8 cellular contexts compared by ENCODE assay signal in the genomic region with DNA sequence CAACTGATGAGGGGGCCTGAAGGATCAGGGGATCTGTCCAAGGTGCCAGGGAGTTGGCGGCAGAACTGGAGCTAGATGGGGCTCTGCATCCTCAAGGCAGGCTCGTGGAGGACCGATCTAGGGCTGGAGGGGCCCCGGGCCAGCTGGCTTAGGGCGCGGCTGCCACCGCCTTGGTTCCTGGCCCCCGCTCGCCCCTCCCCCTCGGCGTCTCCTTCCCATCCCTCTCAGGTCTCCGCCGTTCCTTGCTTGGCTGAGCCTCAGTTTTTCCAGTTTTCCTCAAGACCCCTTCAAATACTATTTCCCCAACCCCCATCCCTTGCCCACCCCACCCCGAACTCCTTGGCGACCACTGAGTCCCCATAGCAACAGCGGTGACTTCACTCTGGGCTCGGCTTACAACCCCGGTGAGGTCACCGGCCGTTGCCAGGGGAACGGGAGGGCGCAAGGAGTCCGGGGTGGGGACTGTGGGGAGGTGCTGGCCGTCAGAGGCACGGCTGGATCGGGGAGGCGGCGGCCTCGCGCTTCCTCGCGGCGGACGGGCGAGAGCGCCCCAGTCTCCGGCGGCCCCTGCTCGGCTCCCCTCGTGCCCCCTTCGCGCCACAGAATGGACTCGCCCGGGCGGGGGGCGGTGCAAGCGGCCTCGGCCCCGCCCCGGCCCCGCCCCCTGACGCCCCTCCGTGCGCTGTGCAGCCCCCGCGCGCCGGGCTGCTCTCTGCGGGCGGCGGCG. TPM values are rescaled to one million over a fixed set of nuclear protein-coding genes. Genes with fewer than 3 reads are reported as not detected.
A peak's percentile ranks its signal among the peaks of the same experiment; 100 is the strongest.
DNase-seq lines count a peak whose midpoint lies in the region; ATAC-seq, FAIRE-seq and TF ChIP-seq lines count a peak whose summit lies in the region.

No MANE protein-coding gene starts in this region.

- TF ChIP-seq CTCF in astrocyte (IDR thresholded peaks at IDR 0.05; ENCODE audit: insufficient read depth, low read depth, low read length) (no peak), upper lobe of right lung (IDR thresholded peaks at IDR 0.05) (no peak)

- no peaks in the 10 kb centered on the region for H3K36me3 Mint-ChIP-seq in CD4-positive, CD25-positive, alpha-beta regulatory T cell
- peaks cover 5% of the 10 kb centered on the region for H3K36me3 Mint-ChIP-seq in astrocyte (ENCODE audit: low read depth, unreplicated experiment)

- no peaks in the 10 kb centered on the region for H3K36me3 ChIP-seq in CD4-positive, CD25-positive, alpha-beta regulatory T cell (ENCODE audit: control insufficient read depth, insufficient read depth, low read length)
- H3K36me3 ChIP-seq in astrocyte (ENCODE audit: insufficient read depth, low read length) = no peaks in the 10 kb centered on the region
- no peaks in the 10 kb centered on the region for H3K36me3 ChIP-seq in upper lobe of right lung

- H3K4me1 Mint-ChIP-seq in CD4-positive, CD25-positive, alpha-beta regulatory T cell = peaks cover 0 to 17% (median 1%) of the 10 kb centered on the region in 4 donors
- peaks cover 6% of the 10 kb centered on the region for H3K4me1 Mint-ChIP-seq in astrocyte (ENCODE audit: low read depth, unreplicated experiment)

- intact Hi-C loops in right cardiac atrium (cut with DNase I) (no loop called here), posterior vena cava (cut with DNase I) (loop anchor here in 1 of 2 donors (5.0 kb wide), 1 partner anchor 92 kb away; the partner anchor contains the start of gene SLC35C1), upper lobe of right lung (cut with DNase I) (no loop called here)

- no peak for FAIRE-seq in astrocyte (lab: Jason Lieb, UNC)

- peak overlapping the region; percentile 89 for H3K4me2 ChIP-seq in astrocyte (ENCODE audit: low read length)

- DNase-seq in CD4-positive, CD25-positive, alpha-beta regulatory T cell = peak; percentile 37 to 62 (median 49)
- DNase-seq in NCI-H1105 (lab: John Stamatoyannopoulos, UW) (peak; percentile 95), T-helper 1 cell (peak in 3 of 5 donors; percentile 47 to 48 (median 48)), astrocyte (ENCODE audit: low read depth) (peak; percentile 76), right cardiac atrium (peak; percentile 92 to 96 (median 94)), posterior vena cava (ENCODE audit: low spot score) (peak; percentile 96), upper lobe of right lung (peak; percentile 91)

- WGBS in right cardiac atrium = under 1% methylated on average over 62 of the region's 62 CpGs

- H2AFZ ChIP-seq in astrocyte (ENCODE audit: low read depth, low read length) = peak overlapping the region; percentile 83

- no peaks in the 10 kb centered on the region for H3K79me2 ChIP-seq in astrocyte (ENCODE audit: insufficient read depth, low read length)

- ATAC-seq in CD4-positive, CD25-positive, alpha-beta regulatory T cell (ENCODE audit: low read depth in 2 of 2) = peak; percentile 44 to 55
- ATAC-seq in GM21723 (IDR thresholded peaks at IDR 0.05; ENCODE audit: unreplicated experiment) (peak; percentile 75), right cardiac atrium (peak; percentile 85 to 90), upper lobe of right lung (peak; percentile 81)

- peaks cover 65% of the 10 kb centered on the region for H3K27me3 Mint-ChIP-seq in CD4-positive, CD25-positive, alpha-beta regulatory T cell
- peaks cover 10% of the 10 kb centered on the region for H3K27me3 Mint-ChIP-seq in astrocyte (ENCODE audit: low read depth, unreplicated experiment)

- H3K4me3 Mint-ChIP-seq in CD4-positive, CD25-positive, alpha-beta regulatory T cell = peak overlapping the region in 3 of 4 donors; percentile 62 to 77 (median 70)
- peak overlapping the region; percentile 75 for H3K4me3 Mint-ChIP-seq in astrocyte (ENCODE audit: unreplicated experiment)

- peak overlapping the region; percentile 87 for H3K9ac ChIP-seq in astrocyte (ENCODE audit: low read length)

- peaks cover 14% of the 10 kb centered on the region for H4K20me1 ChIP-seq in astrocyte (ENCODE audit: insufficient read depth, low read length)

- no peaks in the 10 kb centered on the region for H3K9me3 ChIP-seq in CD4-positive, CD25-positive, alpha-beta regulatory T cell (ENCODE audit: control insufficient read depth in 2 of 2, low read length in 2 of 2)
- H3K9me3 ChIP-seq in astrocyte (ENCODE audit: insufficient read depth, low read depth, low read length) = no peaks in the 10 kb centered on the region
- H3K9me3 ChIP-seq in right cardiac atrium (ENCODE audit: control insufficient read depth, low read length) = no peaks in the 10 kb centered on the region
- no peaks in the 10 kb centered on the region for H3K9me3 ChIP-seq in upper lobe of right lung

- H3K27ac Mint-ChIP-seq in CD4-positive, CD25-positive, alpha-beta regulatory T cell = no peak overlapping the region
- peak overlapping the region; percentile 53 for H3K27ac Mint-ChIP-seq in astrocyte (ENCODE audit: unreplicated experiment)

- H3K4me1 ChIP-seq in CD4-positive, CD25-positive, alpha-beta regulatory T cell (ENCODE audit: control insufficient read depth, insufficient read depth, low read length, poor library complexity, severe bottlenecking) = peaks cover 16% of the 10 kb centered on the region
- H3K4me1 ChIP-seq in astrocyte (ENCODE audit: insufficient read depth, low read length) = peaks cover 18% of the 10 kb centered on the region
- peaks cover 7% of the 10 kb centered on the region for H3K4me1 ChIP-seq in right cardiac atrium (ENCODE audit: control insufficient read depth, insufficient read depth, low read length)
- H3K4me1 ChIP-seq in upper lobe of right lung = peaks cover 12% of the 10 kb centered on the region

- peaks cover 15% of the 10 kb centered on the region for H3K27me3 ChIP-seq in CD4-positive, CD25-positive, alpha-beta regulatory T cell (ENCODE audit: control insufficient read depth, insufficient read depth, low read length)
- no peaks in the 10 kb centered on the region for H3K27me3 ChIP-seq in astrocyte (ENCODE audit: insufficient read depth, low read length)
- H3K27me3 ChIP-seq in right cardiac atrium (ENCODE audit: control insufficient read depth, insufficient read depth) = no peaks in the 10 kb centered on the region
- no peaks in the 10 kb centered on the region for H3K27me3 ChIP-seq in upper lobe of right lung

- H3K4me3 ChIP-seq in CD4-positive, CD25-positive, alpha-beta regulatory T cell (ENCODE audit: low read depth, low read length) = no peak overlapping the region
- H3K4me3 ChIP-seq in astrocyte (ENCODE audit: insufficient read depth, low read depth, low read length) (peak overlapping the region; percentile 70), right cardiac atrium (ENCODE audit: low read length) (peak overlapping the region; percentile 54), upper lobe of right lung (peak overlapping the region; percentile 58)

- H3K9me3 Mint-ChIP-seq in CD4-positive, CD25-positive, alpha-beta regulatory T cell = peaks cover 0 to 5% (median 0%) of the 10 kb centered on the region in 7 donors
- H3K9me3 Mint-ChIP-seq in astrocyte (ENCODE audit: unreplicated experiment) = peaks cover 2% of the 10 kb centered on the region

- H3K27ac ChIP-seq in CD4-positive, CD25-positive, alpha-beta regulatory T cell (ENCODE audit: insufficient read depth, low read length, poor library complexity, severe bottlenecking) = no peak overlapping the region
- H3K27ac ChIP-seq in astrocyte (ENCODE audit: low read depth, low read length) = peak overlapping the region; percentile 88
- H3K27ac ChIP-seq in right cardiac atrium (ENCODE audit: low read length) = no peak overlapping the region
- no peak overlapping the region for H3K27ac ChIP-seq in upper lobe of right lung

RNA-seq across cellular contexts. Expression of gene FREY1, which starts 7.5 kb away (rescaled TPM):
- 1.8 TPM for total RNA-seq in CD4-positive, CD25-positive, alpha-beta regulatory T cell
- not detected for polyA plus RNA-seq in CD4-positive, CD25-positive, alpha-beta regulatory T cell
- 0.79 and 1.5 TPM in 2 replicates for total RNA-seq in astrocyte
- under 1 TPM in 3 of 4 donors, not detected in 1; 0.42 to 0.68 (median 0.50) TPM for total RNA-seq in right cardiac atrium
- 0.18 TPM for polyA plus RNA-seq in right cardiac atrium
- under 1 TPM in 1 of 2 donors, not detected in 1; 0.57 TPM for total RNA-seq in posterior vena cava
- total RNA-seq in upper lobe of right lung = 0.75 TPM

RNA-seq across cellular contexts. Expression of gene MAPK8IP1, which starts 14.2 kb away (rescaled TPM):
- total RNA-seq in CD4-positive, CD25-positive, alpha-beta regulatory T cell = 4.1 TPM
- polyA plus RNA-seq in CD4-positive, CD25-positive, alpha-beta regulatory T cell = under 1 TPM in 1 of 4 donors, not detected in 3; 0.18 TPM
- total RNA-seq in astrocyte (13.3 and 14.7 TPM in 2 replicates), right cardiac atrium (1 to 10 TPM; 5.8 to 7.4 (median 6.3) TPM), posterior vena cava (10 to 100 TPM in 1 of 2 donors, 1 to 10 TPM in 1; 8.5 to 10.9 TPM), upper lobe of right lung (6.4 TPM)
- 6.4 TPM for polyA plus RNA-seq in right cardiac atrium

RNA-seq across cellular contexts. Expression of gene PEX16, which starts 18.1 kb away (rescaled TPM):
- 64.1 TPM for total RNA-seq in CD4-positive, CD25-positive, alpha-beta regulatory T cell
- 10 to 100 TPM; 52.6 to 62.0 (median 59.3) TPM for polyA plus RNA-seq in CD4-positive, CD25-positive, alpha-beta regulatory T cell
- total RNA-seq in astrocyte (25.8 and 25.9 TPM in 2 replicates), right cardiac atrium (10 to 100 TPM; 14.3 to 17.7 (median 15.9) TPM), posterior vena cava (10 to 100 TPM; 13.3 to 18.8 TPM), upper lobe of right lung (27.6 TPM)
- 16.7 TPM for polyA plus RNA-seq in right cardiac atrium

RNA-seq across cellular contexts. Expression of gene LARGE2, which starts 22.8 kb away (rescaled TPM):
- total RNA-seq in CD4-positive, CD25-positive, alpha-beta regulatory T cell = 4.2 TPM
- 1 to 10 TPM in 2 of 4 donors, under 1 TPM in 2; 0.65 to 3.4 (median 1.2) TPM for polyA plus RNA-seq in CD4-positive, CD25-positive, alpha-beta regulatory T cell
- total RNA-seq in astrocyte (0.36 and 1.1 TPM in 2 replicates), right cardiac atrium (under 1 TPM in 3 of 4 donors, not detected in 1; 0.18 to 0.48 (median 0.20) TPM), posterior vena cava (not detected), upper lobe of right lung (6.0 TPM)
- polyA plus RNA-seq in right cardiac atrium = 0.32 TPM

RNA-seq across cellular contexts. Expression of gene CRY2, which starts 52.3 kb away (rescaled TPM):
- total RNA-seq in CD4-positive, CD25-positive, alpha-beta regulatory T cell = 183 TPM
- 10 to 100 TPM; 23.4 to 34.1 (median 27.0) TPM for polyA plus RNA-seq in CD4-positive, CD25-positive, alpha-beta regulatory T cell
- total RNA-seq in astrocyte = 14.4 and 16.9 TPM in 2 replicates
- 10 to 100 TPM; 67.7 to 82.1 (median 74.4) TPM for total RNA-seq in right cardiac atrium
- polyA plus RNA-seq in right cardiac atrium = 34.3 TPM
- total RNA-seq in posterior vena cava = 10 to 100 TPM; 32.2 to 49.5 TPM
- total RNA-seq in upper lobe of right lung = 54.2 TPM
